Comparison of ENCODE assay signal across 14 cellular contexts in genomic region chr10:94183666-94184264, GRCh38.
DNase-seq lines count a peak whose midpoint lies in the region; ATAC-seq and TF ChIP-seq lines count a peak whose summit lies in the region.
"Had no signal": no experiment of that assay in that cellular context is flagged by ENCODE, and none has a peak within 500 bp of the region (broad histone marks: within the 10 kb centered on the region; RNA-seq: fewer than 3 reads in every experiment).

No MANE protein-coding gene starts in this region.

- no peak for TF ChIP-seq CTCF in natural killer cell (IDR thresholded peaks at IDR 0.05)

- DNase-seq in activated CD4-positive, alpha-beta T cell treated with anti-CD3 and anti-CD28 coated beads, Interleukin-2, amount 50 U/mL, for 48 hours = peak; percentile 5 to 32
- DNase-seq in activated CD4-positive, alpha-beta T cell treated with anti-CD3 and anti-CD28 coated beads, Interleukin-2, amount 50 U/mL, for 4 hours = no peak
- DNase-seq in LHCN-M2 (ENCODE audit: low read depth) (peak; percentile 96), dedifferentiated amniotic fluid mesenchymal stem cell (ENCODE audit: extremely low spot score) (peak; percentile 63), natural killer cell (no peak)
- peak; percentile 3 for DNase-seq in stimulated activated CD4-positive, alpha-beta T cell treated with anti-CD3 and anti-CD28 coated beads, Interleukin-4, amount 100 ng/mL, for 24 hours
- DNase-seq: activated CD4-positive, alpha-beta T cell treated with anti-CD3 and anti-CD28 coated beads, Interleukin-2, amount 10 ng/mL, durations not matched to agents 7 days and 5 days; body of pancreas; NCI-H1436 treated with DMSO at 0.1 percent for 48 hours; Peyer's patch had no signal

- H3K36me3 Mint-ChIP-seq in natural killer cell = no peaks in the 10 kb centered on the region
- H3K36me3 Mint-ChIP-seq: type B pancreatic cell had no signal

- H3K4me3 Mint-ChIP-seq in natural killer cell = no peak overlapping the region
- H3K4me3 Mint-ChIP-seq: activated CD4-positive, alpha-beta T cell treated with anti-CD3 and anti-CD28 coated beads, Interleukin-2, amount 10 ng/mL, durations not matched to agents 7 days and 5 days; B cell; type B pancreatic cell had no signal

- peaks cover 9 to 19% of the 10 kb centered on the region in 2 donors for H3K27me3 Mint-ChIP-seq in natural killer cell (ENCODE audit: low read depth in 2 of 2)
- H3K27me3 Mint-ChIP-seq: activated CD4-positive, alpha-beta T cell treated with anti-CD3 and anti-CD28 coated beads, Interleukin-2, amount 10 ng/mL, durations not matched to agents 7 days and 5 days; type B pancreatic cell had no signal

- no peaks in the 10 kb centered on the region for H3K4me1 Mint-ChIP-seq in natural killer cell
- H3K4me1 Mint-ChIP-seq: activated CD4-positive, alpha-beta T cell treated with anti-CD3 and anti-CD28 coated beads, Interleukin-2, amount 10 ng/mL, durations not matched to agents 7 days and 5 days; B cell had no signal

- H3K27ac Mint-ChIP-seq in natural killer cell = no peak overlapping the region
- H3K27ac Mint-ChIP-seq: activated CD4-positive, alpha-beta T cell treated with anti-CD3 and anti-CD28 coated beads, Interleukin-2, amount 10 ng/mL, durations not matched to agents 7 days and 5 days; B cell; type B pancreatic cell had no signal

- intact Hi-C loops in natural killer cell (cut with micrococcal nuclease) = no loop called here

- H3K9me3 Mint-ChIP-seq in natural killer cell = no peaks in the 10 kb centered on the region
- H3K9me3 Mint-ChIP-seq: activated CD4-positive, alpha-beta T cell treated with anti-CD3 and anti-CD28 coated beads, Interleukin-2, amount 10 ng/mL, durations not matched to agents 7 days and 5 days; type B pancreatic cell had no signal

- no peak for ATAC-seq in HG02852 (IDR thresholded peaks at IDR 0.05; ENCODE audit: unreplicated experiment)
- ATAC-seq in natural killer cell = no peak
- ATAC-seq in HG03354 (IDR thresholded peaks at IDR 0.05; ENCODE audit: poor library complexity, severe bottlenecking, unreplicated experiment) = no peak
- ATAC-seq: body of pancreas had no signal

Comparison
In these comparisons a context has a peak if more than half of its experiments do, and no peak if none do; other contexts are left out.
1. DNase-seq: peak in activated CD4-positive, alpha-beta T cell treated with anti-CD3 and anti-CD28 coated beads, Interleukin-2, amount 50 U/mL, for 48 hours (2 of 2), LHCN-M2 (single experiment), dedifferentiated amniotic fluid mesenchymal stem cell (single experiment) and stimulated activated CD4-positive, alpha-beta T cell treated with anti-CD3 and anti-CD28 coated beads, Interleukin-4, amount 100 ng/mL, for 24 hours (single experiment); none in activated CD4-positive, alpha-beta T cell treated with anti-CD3 and anti-CD28 coated beads, Interleukin-2, amount 50 U/mL, for 4 hours (0 of 2) and natural killer cell (single experiment).